In the genomic region with DNA sequence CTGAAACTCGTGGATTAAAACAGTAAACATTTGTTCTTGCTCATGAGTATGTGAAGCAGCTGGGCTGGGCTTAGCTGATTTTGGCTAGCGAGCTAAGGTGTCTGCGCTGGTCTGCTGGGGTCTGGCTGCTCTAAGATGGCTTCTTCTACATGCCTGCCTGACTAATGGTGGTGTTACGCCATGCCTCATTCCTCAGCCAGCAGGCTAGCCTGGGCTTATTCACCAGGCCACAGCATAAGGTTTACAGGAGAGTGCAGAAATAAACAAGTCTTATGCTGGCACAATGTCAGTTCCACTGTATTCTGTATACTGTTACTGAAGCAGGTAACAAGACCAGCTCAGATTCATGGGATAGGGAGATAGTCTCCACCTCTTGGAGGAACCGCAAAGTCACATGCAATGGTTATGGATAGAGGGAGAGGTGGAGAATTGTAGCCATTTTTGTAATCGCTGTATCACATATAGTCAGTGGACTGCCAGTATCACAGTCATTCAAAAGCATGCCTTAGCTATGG, we compare ENCODE assay signal across 14 cellular contexts.
DNase-seq lines count a peak whose midpoint lies in the region; ATAC-seq and TF ChIP-seq lines count a peak whose summit lies in the region.
"Had no signal": no experiment of that assay in that cellular context is flagged by ENCODE, and none has a peak within 500 bp of the region (broad histone marks: within the 10 kb centered on the region; RNA-seq: fewer than 3 reads in every experiment).

No MANE protein-coding gene starts in this region.

- H3K36me3 Mint-ChIP-seq in activated B cell treated with CpG ODN at 0.5 μM for 24 hours (ENCODE audit: low read depth), result peaks cover 67% of the 10 kb centered on the region

- H3K27me3 Mint-ChIP-seq in activated B cell treated with CpG ODN at 0.5 μM for 24 hours, result no peaks in the 10 kb centered on the region
- H3K27me3 Mint-ChIP-seq: effector memory CD8-positive, alpha-beta T cell had no signal

- POLR2A ChIA-PET in activated B cell treated with CpG ODN at 0.5 μM for 24 hours (lab: Charles Lee), result interaction anchor here (1.0 to 2.2 kb wide), 3 partner anchors 69 to 80 kb away, joined by 3 to 10 read pairs (median 4); a partner anchor contains a TSS

- DNase-seq in AG08396 (ENCODE audit: low spot score) (peak; percentile 65), activated B cell treated with CpG ODN at 0.5 μM for 24 hours (no peak), foreskin keratinocyte (peak; percentile 77 to 87), posterior vena cava (ENCODE audit: low spot score) (no peak), dermis blood vessel endothelial cell (no peak), ovary (no peak)
- DNase-seq: AML-193; DMS79; effector memory CD8-positive, alpha-beta T cell; NCI-H446; RPMI8226; stimulated activated CD4-positive, alpha-beta T cell treated with anti-CD3 and anti-CD28 coated beads, Interleukin-15, amount 100 ng/mL, for 24 hours had no signal

- H3K4me1 ChIP-seq in foreskin keratinocyte, result peaks cover 7% of the 10 kb centered on the region
- H3K4me1 ChIP-seq in ovary (ENCODE audit: insufficient read depth), result no peaks in the 10 kb centered on the region

- intact Hi-C loops in activated B cell treated with CpG ODN at 0.5 μM for 24 hours (cut with micrococcal nuclease), result loop anchor here (1.0 to 2.0 kb wide), 2 partner anchors 9 to 15 kb away; no protein-coding TSS in a partner anchor
- intact Hi-C loops in posterior vena cava (cut with DNase I), result no loop called here
- intact Hi-C loops in ovary (cut with DNase I), result no loop called here

- WGBS in ovary, 3 donors, result 70 to 85% (median 73%) methylated on average over 6 of the region's 6 CpGs

- no peak overlapping the region for H3K4me3 ChIP-seq in ovary

- ATAC-seq in GM21526 (IDR thresholded peaks at IDR 0.05; ENCODE audit: low FRiP score, unreplicated experiment), result peak; percentile 7
- ATAC-seq in activated B cell treated with CpG ODN at 0.5 μM for 24 hours (ENCODE audit: low read depth), result no peak
- ATAC-seq in foreskin keratinocyte, result peak; percentile 97
- no peak for ATAC-seq in GM19463 (IDR thresholded peaks at IDR 0.05; ENCODE audit: unreplicated experiment)
- ATAC-seq: effector memory CD8-positive, alpha-beta T cell had no signal

- H3K9me3 ChIP-seq in ovary, result no peaks in the 10 kb centered on the region

- no peaks in the 10 kb centered on the region for H3K36me3 ChIP-seq in ovary

- peaks cover 6% of the 10 kb centered on the region for H3K9me3 Mint-ChIP-seq in activated B cell treated with CpG ODN at 0.5 μM for 24 hours
- H3K9me3 Mint-ChIP-seq: effector memory CD8-positive, alpha-beta T cell had no signal

- H3K4me3 Mint-ChIP-seq in activated B cell treated with CpG ODN at 0.5 μM for 24 hours, result no peak overlapping the region
- H3K4me3 Mint-ChIP-seq: effector memory CD8-positive, alpha-beta T cell had no signal

- no peak for TF ChIP-seq POLR2A in ovary (IDR thresholded peaks at IDR 0.05)

- H3K27me3 ChIP-seq in foreskin keratinocyte, result no peaks in the 10 kb centered on the region
- H3K27me3 ChIP-seq in ovary, result no peaks in the 10 kb centered on the region

- H3K27ac ChIP-seq in foreskin keratinocyte (no peak overlapping the region), ovary (no peak overlapping the region)

- H3K27ac Mint-ChIP-seq in activated B cell treated with CpG ODN at 0.5 μM for 24 hours, result peak overlapping the region; percentile 89
- H3K27ac Mint-ChIP-seq: effector memory CD8-positive, alpha-beta T cell had no signal

- no peak for TF ChIP-seq EP300 in ovary (IDR thresholded peaks at IDR 0.05)

- peaks cover 59% of the 10 kb centered on the region for H3K4me1 Mint-ChIP-seq in activated B cell treated with CpG ODN at 0.5 μM for 24 hours

- CTCF ChIA-PET in activated B cell treated with CpG ODN at 0.5 μM for 24 hours (lab: Charles Lee), result interaction anchor here (1.1 kb wide), 1 partner anchor 113 kb away, joined by 3 read pairs; no protein-coding TSS in a partner anchor

- TF ChIP-seq CTCF in activated B cell treated with CpG ODN at 0.5 μM for 24 hours (IDR thresholded peaks at IDR 0.05), result no peak
- TF ChIP-seq CTCF in foreskin keratinocyte (conservative IDR thresholded peaks at IDR 0.05), result no peak
- no peak for TF ChIP-seq CTCF in ovary (IDR thresholded peaks at IDR 0.05)

Comparison
In these comparisons a context has a peak if more than half of its experiments do, and no peak if none do; other contexts are left out.
1. DNase-seq: peak in AG08396 (single experiment) and foreskin keratinocyte (2 of 2); none in activated B cell treated with CpG ODN at 0.5 μM for 24 hours (single experiment), posterior vena cava (single experiment), dermis blood vessel endothelial cell (single experiment) and ovary (0 of 5).
2. ATAC-seq: peak in GM21526 (single experiment) and foreskin keratinocyte (single experiment); none in activated B cell treated with CpG ODN at 0.5 μM for 24 hours (single experiment) and GM19463 (single experiment).